ENCODE assay signal across 8 cellular contexts in genomic region chr17:6753006-6753445, GRCh38. TPM values are rescaled to one million over a fixed set of nuclear protein-coding genes. Genes with fewer than 3 reads are reported as not detected.
DNase-seq lines count a peak whose midpoint lies in the region; ATAC-seq and TF ChIP-seq lines count a peak whose summit lies in the region.

No MANE protein-coding gene starts in this region.

- peak overlapping the region; percentile 44 for H3K9ac ChIP-seq in fibroblast of lung (ENCODE audit: insufficient read depth, low read length)

- H3K27me3 ChIP-seq in fibroblast of lung (ENCODE audit: control insufficient read depth, insufficient read depth, low read length) = no peaks in the 10 kb centered on the region
- H3K27me3 ChIP-seq in neuron (ENCODE audit: insufficient read depth, low read length) = no peaks in the 10 kb centered on the region

- ATAC-seq in HG02870 (IDR thresholded peaks at IDR 0.05; ENCODE audit: unreplicated experiment) (no peak), GM18517 (IDR thresholded peaks at IDR 0.05; ENCODE audit: unreplicated experiment) (no peak), GM21529 (IDR thresholded peaks at IDR 0.05; ENCODE audit: unreplicated experiment) (no peak)

- peak overlapping the region; percentile 64 for H3K4me2 ChIP-seq in fibroblast of lung (ENCODE audit: extremely low read depth, insufficient read depth, low read length)

- no peaks in the 10 kb centered on the region for H4K20me1 ChIP-seq in fibroblast of lung (ENCODE audit: control insufficient read depth, extremely low read depth, insufficient read depth, low read length)

- H3K4me3 ChIP-seq in fibroblast of lung (replicated peaks in 1 of 4; ENCODE audit: control extremely low read depth in 1 of 4, insufficient read depth in 1 of 4, low read depth in 3 of 4, low read length in 4 of 4) (peak overlapping the region in 1 of 4 experiments; percentile 8), neuron (ENCODE audit: low read length) (peak overlapping the region; percentile 33)

- H3K4me1 ChIP-seq in fibroblast of lung (ENCODE audit: control insufficient read depth, extremely low read depth, insufficient read depth, low read length) = peaks cover 27% of the 10 kb centered on the region
- H3K4me1 ChIP-seq in neuron (ENCODE audit: insufficient read depth, low read length) = peaks cover 17% of the 10 kb centered on the region

- H3K79me2 ChIP-seq in fibroblast of lung (ENCODE audit: control insufficient read depth, insufficient read depth, low read length) = no peaks in the 10 kb centered on the region

- no peak for TF ChIP-seq CTCF in fibroblast of lung (conservative IDR thresholded peaks at IDR 0.05 in 1 of 2, IDR thresholded peaks at IDR 0.05 in 1 of 2; ENCODE audit: low read depth in 1 of 2, low read length in 2 of 2)

- H3K36me3 ChIP-seq in fibroblast of lung (ENCODE audit: control insufficient read depth, insufficient read depth, low read length) = no peaks in the 10 kb centered on the region
- no peaks in the 10 kb centered on the region for H3K36me3 ChIP-seq in neuron (ENCODE audit: insufficient read depth, low read length)

- H3K9me3 ChIP-seq in fibroblast of lung (ENCODE audit: control insufficient read depth, insufficient read depth, low read depth, low read length) = no peaks in the 10 kb centered on the region
- no peaks in the 10 kb centered on the region for H3K9me3 ChIP-seq in neuron (ENCODE audit: low read length)

- H2AFZ ChIP-seq in fibroblast of lung (ENCODE audit: low read length) (no peak overlapping the region), neuron (ENCODE audit: low read depth, low read length) (peak overlapping the region; percentile 82)

- peak in 5 of 6 experiments; percentile 7 to 33 (median 14) for DNase-seq in stimulated activated naive CD4-positive, alpha-beta T cell (lab: John Stamatoyannopoulos, UW)
- DNase-seq in stimulated activated naive CD4-positive, alpha-beta T cell treated with Interleukin-2 at 50 U/mL for 16 hours (lab: John Stamatoyannopoulos, UW) = no peak
- DNase-seq in activated CD8-positive, alpha-beta memory T cell treated with anti-CD3 and anti-CD28 coated beads, Interleukin-2, amount 50 U/mL, for 4 hours = peak; percentile 55
- DNase-seq in fibroblast of lung (ENCODE audit: low read depth in 2 of 2) = peak; percentile 69 to 94

- peak overlapping the region; percentile 96 for H3K27ac ChIP-seq in fibroblast of lung (ENCODE audit: insufficient read depth, low read length)

RNA-seq across cellular contexts. Expression of gene XAF1, which starts 2.8 kb away (rescaled TPM):
- 57.5 and 98.9 TPM in 2 replicates for total RNA-seq in fibroblast of lung
- polyA plus RNA-seq in fibroblast of lung = 3.2 and 3.5 TPM in 2 replicates
- polyA plus RNA-seq in fibroblast of lung (2012) = 10.1 and 11.9 TPM in 2 replicates
- polyA minus RNA-seq in fibroblast of lung (ENCODE audit: low replicate concordance) = 41.4 and 41.9 TPM in 2 replicates

RNA-seq across cellular contexts. Expression of gene FBXO39, which starts 23.0 kb away (rescaled TPM):
- total RNA-seq in fibroblast of lung = 0.51 and 0.66 TPM in 2 replicates
- polyA plus RNA-seq in fibroblast of lung = 0.10 and 0.25 TPM in 2 replicates
- 0.08 TPM in 1 of 2 replicates, not detected in the other for polyA plus RNA-seq in fibroblast of lung (2012)
- 2.0 TPM in 1 of 2 replicates, not detected in the other for polyA minus RNA-seq in fibroblast of lung (ENCODE audit: low replicate concordance)

RNA-seq across cellular contexts. Expression of gene SLC13A5, which starts 39.9 kb away (rescaled TPM):
- total RNA-seq in fibroblast of lung = not detected in 2 replicates
- polyA plus RNA-seq in fibroblast of lung = not detected in 2 replicates
- polyA plus RNA-seq in fibroblast of lung (2012) = not detected in 2 replicates
- polyA minus RNA-seq in fibroblast of lung (ENCODE audit: low replicate concordance) = not detected in 2 replicates
